In genomic region chr14:57009585-57010515, GRCh38 we compare ENCODE assay signal across 15 cellular contexts.
A peak's percentile ranks its signal among the peaks of the same experiment; 100 is the strongest.
DNase-seq lines count a peak whose midpoint lies in the region; ATAC-seq and TF ChIP-seq lines count a peak whose summit lies in the region.
"Had no signal": no experiment of that assay in that cellular context is flagged by ENCODE, and none has a peak within 500 bp of the region (broad histone marks: within the 10 kb centered on the region; RNA-seq: fewer than 3 reads in every experiment).

No MANE protein-coding gene starts in this region.

- POLR2A ChIA-PET in WTC11 (lab: Charles Lee): no interaction called here

- H3K4me3 ChIP-seq in WERI-Rb-1 (ENCODE audit: low read depth, low read length): peak overlapping the region; percentile 44
- no peak overlapping the region for H3K4me3 ChIP-seq in MG63
- H3K4me3 ChIP-seq: left lung, pancreas had no signal

- CTCF ChIA-PET in WTC11 (lab: Charles Lee): no interaction called here

- no peak overlapping the region for H3K4me3 Mint-ChIP-seq in WTC11
- H3K4me3 Mint-ChIP-seq: activated CD8-positive, alpha-beta T cell treated with anti-CD3 and anti-CD28 coated beads, Interleukin-2, amount 10 ng/mL, durations not matched to agents 7 days and 5 days; endodermal cell had no signal

- H3K36me3 Mint-ChIP-seq in WTC11: peaks cover 28% of the 10 kb centered on the region

- 0 out of 2 replicates have a peak, but pooled peaks cover 2% of the 10 kb centered on the region for H3K27me3 Mint-ChIP-seq in WTC11 (ENCODE audit: low read depth)

- H3K4me1 Mint-ChIP-seq in WTC11: peaks cover 38% of the 10 kb centered on the region

- peaks cover 31% of the 10 kb centered on the region for H3K9me3 Mint-ChIP-seq in WTC11

- H3K27ac ChIP-seq in WERI-Rb-1: peak overlapping the region; percentile 54
- H3K27ac ChIP-seq: left lung, pancreas had no signal

- no peak overlapping the region for H3K27ac Mint-ChIP-seq in WTC11
- H3K27ac Mint-ChIP-seq: activated CD8-positive, alpha-beta T cell treated with anti-CD3 and anti-CD28 coated beads, Interleukin-2, amount 10 ng/mL, durations not matched to agents 7 days and 5 days; activated T-helper 2 cell treated with anti-CD3 and anti-CD28 coated beads, Interferon-gamma antibody, Interleukin-2, Interleukin-4, amounts not matched to agents 10 μg/mL and 5 μg/mL and 100 μg/mL, durations not matched to agents 14 hours and 24 hours and 36 hours; endodermal cell had no signal

- DNase-seq in Daoy (ENCODE audit: low read depth) (peak; percentile 28), NCI-H2171 treated with DMSO at 0.1 percent for 48 hours (lab: John Stamatoyannopoulos, UW) (peak; percentile 94), WERI-Rb-1 (peak; percentile 90), midbrain (lab: John Stamatoyannopoulos, UW) (peak; percentile 7), mucosa of gallbladder (ENCODE audit: low spot score) (no peak), MG63 (no peak), WTC11 (ENCODE audit: low spot score) (no peak)
- DNase-seq: activated CD8-positive, alpha-beta T cell treated with anti-CD3 and anti-CD28 coated beads, Interleukin-2, amount 10 ng/mL, durations not matched to agents 7 days and 5 days; DMS79 treated with DMSO at 0.1 percent for 48 hours; endodermal cell; left lung; NCI-H1417 treated with DMSO at 0.1 percent for 48 hours; pancreas; stimulated activated CD4-positive, alpha-beta T cell treated with anti-CD3 and anti-CD28 coated beads, Interleukin-4, amount 100 ng/mL, for 4 hours had no signal

- TF ChIP-seq CTCF in WERI-Rb-1 (IDR thresholded peaks at IDR 0.05; ENCODE audit: low read depth, low read length) (no peak), WTC11 (IDR thresholded peaks at IDR 0.05) (no peak)

- no peaks in the 10 kb centered on the region for H3K36me3 ChIP-seq in WERI-Rb-1
- H3K36me3 ChIP-seq in MG63: no peaks in the 10 kb centered on the region
- H3K36me3 ChIP-seq: left lung, pancreas had no signal

- no peak; the same call in 1 of the 2 replicates for ATAC-seq in WTC11
- ATAC-seq: activated CD8-positive, alpha-beta T cell treated with anti-CD3 and anti-CD28 coated beads, Interleukin-2, amount 10 ng/mL, durations not matched to agents 7 days and 5 days; left lung; pancreas had no signal

- peaks cover 14% of the 10 kb centered on the region for H3K9me3 ChIP-seq in WERI-Rb-1 (ENCODE audit: severe bottlenecking)
- H3K9me3 ChIP-seq in MG63: no peaks in the 10 kb centered on the region
- H3K9me3 ChIP-seq: pancreas had no signal

- H3K27me3 ChIP-seq in WERI-Rb-1 (ENCODE audit: insufficient read depth, low read depth, severe bottlenecking) (no peaks in the 10 kb centered on the region), MG63 (no peaks in the 10 kb centered on the region)
- H3K27me3 ChIP-seq: left lung had no signal

TF ChIP-seq in WTC11, 78 proteins besides CTCF, POLR2A, EP300 and RAD21:
- TF ChIP-seq, protein P1, sequence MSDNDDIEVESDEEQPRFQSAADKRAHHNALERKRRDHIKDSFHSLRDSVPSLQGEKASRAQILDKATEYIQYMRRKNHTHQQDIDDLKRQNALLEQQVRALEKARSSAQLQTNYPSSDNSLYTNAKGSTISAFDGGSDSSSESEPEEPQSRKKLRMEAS (CRISPR knock-in tag; IDR thresholded peaks at IDR 0.05): no peak
- no peak for TF ChIP-seq ZNF317 (CRISPR knock-in tag; IDR thresholded peaks at IDR 0.05; ENCODE audit: borderline replicate concordance, low read depth)
- TF ChIP-seq SMAD3 (CRISPR knock-in tag; IDR thresholded peaks at IDR 0.05; ENCODE audit: borderline replicate concordance): no peak
- TF ChIP-seq, protein P2, sequence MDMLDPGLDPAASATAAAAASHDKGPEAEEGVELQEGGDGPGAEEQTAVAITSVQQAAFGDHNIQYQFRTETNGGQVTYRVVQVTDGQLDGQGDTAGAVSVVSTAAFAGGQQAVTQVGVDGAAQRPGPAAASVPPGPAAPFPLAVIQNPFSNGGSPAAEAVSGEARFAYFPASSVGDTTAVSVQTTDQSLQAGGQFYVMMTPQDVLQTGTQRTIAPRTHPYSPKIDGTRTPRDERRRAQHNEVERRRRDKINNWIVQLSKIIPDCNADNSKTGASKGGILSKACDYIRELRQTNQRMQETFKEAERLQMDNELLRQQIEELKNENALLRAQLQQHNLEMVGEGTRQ (CRISPR knock-in tag; IDR thresholded peaks at IDR 0.05): no peak

Comparison
In these comparisons a context has a peak if more than half of its experiments do, and no peak if none do; other contexts are left out.
1. DNase-seq: peak in Daoy (single experiment), NCI-H2171 treated with DMSO at 0.1 percent for 48 hours (single experiment), WERI-Rb-1 (single experiment) and midbrain (single experiment); none in mucosa of gallbladder (single experiment), MG63 (single experiment) and WTC11 (single experiment).